13 cellular contexts compared by ENCODE assay signal in genomic region chr10:77263700-77264099, GRCh38.
"Had no signal": no experiment of that assay in that cellular context is flagged by ENCODE, and none has a peak within 500 bp of the region (broad histone marks: within the 10 kb centered on the region; RNA-seq: fewer than 3 reads in every experiment).

No MANE protein-coding gene starts in this region.

- H3K4me1 ChIP-seq: parathyroid adenoma, transverse colon had no signal

- H3K9me3 ChIP-seq: transverse colon had no signal

- H3K27me3 ChIP-seq: brain microvascular endothelial cell, transverse colon had no signal

- H3K9ac ChIP-seq: parathyroid adenoma had no signal

- H3K4me3 Mint-ChIP-seq: activated naive CD4-positive, alpha-beta T cell treated with anti-CD3 and anti-CD28 coated beads, Interleukin-2, amount 10 ng/mL, durations not matched to agents 7 days and 5 days had no signal

- H3K36me3 ChIP-seq: brain microvascular endothelial cell, transverse colon had no signal

- H3K4me3 ChIP-seq: transverse colon had no signal

- H3K79me2 ChIP-seq: parathyroid adenoma had no signal

- DNase-seq: activated naive CD4-positive, alpha-beta T cell treated with anti-CD3 and anti-CD28 coated beads, Interleukin-2, amount 10 ng/mL, durations not matched to agents 7 days and 5 days; brain microvascular endothelial cell; cerebellar nuclear complex; dermis blood vessel endothelial cell; hippocampal formation; kidney glomerular epithelial cell; stimulated activated CD4-positive, alpha-beta T cell treated with anti-CD3 and anti-CD28 coated beads, Interleukin-4, amount 100 ng/mL, for 4 hours; substantia nigra; SW 1271; T1000; transverse colon had no signal

- H2AFZ ChIP-seq: parathyroid adenoma had no signal

- H3K27ac Mint-ChIP-seq: activated naive CD4-positive, alpha-beta T cell treated with anti-CD3 and anti-CD28 coated beads, Interleukin-2, amount 10 ng/mL, durations not matched to agents 7 days and 5 days had no signal

- H3K27ac ChIP-seq: brain microvascular endothelial cell, parathyroid adenoma, transverse colon had no signal

- H3K36me3 Mint-ChIP-seq: activated naive CD4-positive, alpha-beta T cell treated with anti-CD3 and anti-CD28 coated beads, Interleukin-2, amount 10 ng/mL, durations not matched to agents 7 days and 5 days had no signal

- H3K9me3 Mint-ChIP-seq: activated T-helper 2 cell treated with anti-CD3 and anti-CD28 coated beads, Interferon-gamma antibody, Interleukin-2, Interleukin-4, amounts not matched to agents 10 μg/mL and 5 μg/mL and 100 μg/mL, durations not matched to agents 14 hours and 24 hours and 36 hours had no signal
